In genomic region chrX:120652256-120652655, GRCh38 we compare ENCODE assay signal across 3 cellular contexts. TPM values are rescaled to one million over a fixed set of nuclear protein-coding genes. Genes with fewer than 3 reads are reported as not detected.
DNase-seq lines count a peak whose midpoint lies in the region; ATAC-seq, FAIRE-seq and TF ChIP-seq lines count a peak whose summit lies in the region.
"Not testable (repeated sequence)": the region's sequence is repeated elsewhere in the genome, so short reads cannot be mapped to it uniquely, and the experiment has no call there.

No MANE protein-coding gene starts in this region.

- not testable (repeated sequence) for H3K79me2 ChIP-seq in K562 (ENCODE audit: control insufficient read depth, insufficient read depth, low read length); neural progenitor cell (ENCODE audit: low read depth)

- not testable (repeated sequence) for BruUV-seq in K562 (replicated peaks; lab: Mats Ljungman, UMichigan)

- TF ChIP-seq EP300 in K562 (IDR thresholded peaks at IDR 0.05; ENCODE audit: low read length): not testable (repeated sequence)

- not testable (repeated sequence) for H3K36me3 Mint-ChIP-seq in neural progenitor cell

- H3K4me3 ChIP-seq in HEK293 (ENCODE audit: low read depth, low read length); K562; neural progenitor cell: not testable (repeated sequence)

- not testable (repeated sequence) for H3K27me3 Mint-ChIP-seq in neural progenitor cell (ENCODE audit: insufficient read depth, low read depth)

- POLR2A ChIA-PET in HEK293 (lab: Yijun Ruan, JAX); K562 (lab: Yijun Ruan, JAX): not testable (repeated sequence)

- 86% methylated on average over 1 of the region's 1 CpG for WGBS in K562 (ENCODE audit: insufficient coverage, low coverage, missing lambda C conversion rate)

- H3F3A ChIP-seq in neural progenitor cell (ENCODE audit: low read depth): not testable (repeated sequence)

- H3K4me1 Mint-ChIP-seq in neural progenitor cell: not testable (repeated sequence)

- not testable (repeated sequence) for H3K4me2 ChIP-seq in K562 (ENCODE audit: insufficient read depth, low read length); neural progenitor cell

- CTCF ChIA-PET in HEK293 (lab: Yijun Ruan, JAX): not testable (repeated sequence)
- CTCF ChIA-PET in K562 (lab: Yijun Ruan, JAX; ENCODE audit: low intra/inter-chr PET ratio): interaction anchor here (0.6 kb wide), 1 partner anchor 91 kb away, joined by 4 read pairs; the partner anchor contains the start of gene CUL4B

- FAIRE-seq in K562 (lab: Jason Lieb, UNC): not testable (repeated sequence)

- not testable (repeated sequence) for TF ChIP-seq POLR2A in K562 (conservative IDR thresholded peaks at IDR 0.05)

- in situ Hi-C loops in K562 (cut with MboI): not testable (repeated sequence)

- not testable (repeated sequence) for H3K9me1 ChIP-seq in K562 (ENCODE audit: control insufficient read depth, insufficient read depth, low read length)

- H3K27me3 ChIP-seq in K562 (ENCODE audit: control insufficient read depth in 2 of 2, insufficient read depth in 2 of 2, low read length in 2 of 2); neural progenitor cell: not testable (repeated sequence)

- not testable (repeated sequence) for H2AFZ ChIP-seq in K562 (ENCODE audit: low read depth, low read length); neural progenitor cell (replicated peaks)

- not testable (repeated sequence) for H4K20me1 ChIP-seq in K562 (replicated peaks; ENCODE audit: control insufficient read depth, insufficient read depth, low read length); neural progenitor cell (ENCODE audit: low read depth)

- H3K9ac ChIP-seq in K562 (ENCODE audit: insufficient read depth in 1 of 2, low read depth in 2 of 2, low read length in 2 of 2); neural progenitor cell: not testable (repeated sequence)

- not testable (repeated sequence) for H3K27ac Mint-ChIP-seq in neural progenitor cell

- not testable (repeated sequence) for TF ChIP-seq CTCF in HEK293 (tag by site-specific recombination; IDR thresholded peaks at IDR 0.05); K562 (IDR thresholded peaks at IDR 0.05 in 2 of 3, conservative IDR thresholded peaks at IDR 0.05 in 1 of 3; ENCODE audit: insufficient read depth in 2 of 3, low read depth in 1 of 3, low read length in 3 of 3); neural progenitor cell (IDR thresholded peaks at IDR 0.05)

- H3K9me3 ChIP-seq in HEK293 (ENCODE audit: control insufficient read depth, insufficient read depth, low read depth, low read length); K562 (replicated peaks; ENCODE audit: control insufficient read depth, insufficient read depth, low read depth, low read length); neural progenitor cell (ENCODE audit: low read depth): not testable (repeated sequence)

- not testable (repeated sequence) for H3K9me3 Mint-ChIP-seq in neural progenitor cell

- not testable (repeated sequence) for ATAC-seq in K562

- not testable (repeated sequence) for H3K4me1 ChIP-seq in HEK293 (ENCODE audit: control insufficient read depth, insufficient read depth, low read length); K562 (replicated peaks in 1 of 2; ENCODE audit: control insufficient read depth in 2 of 2, insufficient read depth in 2 of 2, low read length in 2 of 2); neural progenitor cell

- TF ChIP-seq RAD21 in K562 (CRISPR knock-in tag; conservative IDR thresholded peaks at IDR 0.05 in 1 of 2, IDR thresholded peaks at IDR 0.05 in 1 of 2): not testable (repeated sequence)

- not testable (repeated sequence) for DNase-seq in K562 (ENCODE audit: extremely low read depth in 1 of 4, low spot score in 3 of 4); neural progenitor cell (ENCODE audit: low spot score)

- H3K27ac ChIP-seq in HEK293 (ENCODE audit: extremely low read depth, low read depth, low read length); K562 (ENCODE audit: extremely low read depth, low read depth, low read length); neural progenitor cell: not testable (repeated sequence)

- not testable (repeated sequence) for H3K36me3 ChIP-seq in HEK293 (ENCODE audit: control insufficient read depth in 2 of 2, insufficient read depth in 1 of 2, low read length in 2 of 2); K562 (ENCODE audit: control insufficient read depth, insufficient read depth, low read length); neural progenitor cell

- peak overlapping the region; percentile 41 for H3K4me3 Mint-ChIP-seq in neural progenitor cell

- intact Hi-C loops in K562 (cut with micrococcal nuclease): not testable (repeated sequence)

TF ChIP-seq in HEK293, 187 proteins besides CTCF, POLR2A, EP300 and RAD21:
- TF ChIP-seq ZNF146 (tag by site-specific recombination; IDR thresholded peaks at IDR 0.05): peak; percentile 79

TF ChIP-seq in K562, 482 proteins besides CTCF, POLR2A, EP300 and RAD21:
- peak; percentile 84 for TF ChIP-seq ZNF146 (CRISPR knock-in tag; IDR thresholded peaks at IDR 0.05; ENCODE audit: unreplicated experiment)

RNA-seq across cellular contexts. Expression of gene C1GALT1C1, which starts 22.4 kb away (rescaled TPM):
- total RNA-seq in K562 (2011; cell fraction: chromatin; rRNA removed; ENCODE audit: low replicate concordance): 8.7 and 25.2 TPM in 2 replicates
- 10.7 and 12.2 TPM in 2 replicates for total RNA-seq in K562 (2011; cell fraction: nucleolus; rRNA removed)
- 16.3 and 18.8 TPM in 2 replicates for total RNA-seq in K562 (2011; cell fraction: nucleoplasm; rRNA removed)
- total RNA-seq in K562 (2014; rRNA removed) (10.0 and 10.2 TPM in 2 replicates), K562 (2014; rRNA removed; fragmentation: Illumina TruSeq; extraction: Trizol) (15.9 and 16.6 TPM in 2 replicates), K562 (2015; rRNA removed; fragmentation: Illumina TruSeq; extraction: Trizol) (15.9 and 18.1 TPM in 2 replicates), K562 (2021) (9.6 TPM in 2 replicates), neural progenitor cell (ENCODE audit: low replicate concordance) (23.0 and 41.0 TPM in 2 replicates)
- polyA plus RNA-seq in K562 (2011; rRNA removed) (14.9 and 25.6 TPM in 2 replicates), K562 (2014; fragmentation: Illumina TruSeq; extraction: Trizol) (14.0 and 17.1 TPM in 2 replicates), K562 (2014; fragmentation: Nextera tagmentation; extraction: Ambion mirVana) (10 to 100 TPM; 46.4 to 49.4 TPM), K562 (2014; rRNA removed) (14.6 and 15.1 TPM in 2 replicates)
- 4.7 and 7.8 TPM in 2 replicates for polyA plus RNA-seq in K562 (2011; cell fraction: cytosol; rRNA removed)
- polyA plus RNA-seq in K562 (2011; cell fraction: nucleus; rRNA removed): 3.1 and 5.3 TPM in 2 replicates
- 11.7 and 12.1 TPM in 2 replicates for polyA plus RNA-seq in K562 (2012)
- polyA minus RNA-seq in K562 (2011; rRNA and poly(A)+ RNA removed): 12.6 and 13.5 TPM in 2 replicates
- 1.4 and 3.4 TPM in 2 replicates for polyA minus RNA-seq in K562 (2011; cell fraction: cytosol; rRNA and poly(A)+ RNA removed)
- polyA minus RNA-seq in K562 (2011; cell fraction: nucleus; rRNA and poly(A)+ RNA removed): 2.3 and 4.0 TPM in 2 replicates

RNA-seq across cellular contexts. Expression of gene MCTS1, which starts 48.4 kb away (rescaled TPM):
- total RNA-seq in K562 (2011; cell fraction: chromatin; rRNA removed; ENCODE audit: low replicate concordance): 28.2 and 51.5 TPM in 2 replicates
- total RNA-seq in K562 (2011; cell fraction: nucleolus; rRNA removed): 15.8 and 18.9 TPM in 2 replicates
- total RNA-seq in K562 (2011; cell fraction: nucleoplasm; rRNA removed): 34.3 and 41.1 TPM in 2 replicates
- total RNA-seq in K562 (2014; rRNA removed) (64.9 and 65.3 TPM in 2 replicates), K562 (2014; rRNA removed; fragmentation: Illumina TruSeq; extraction: Trizol) (153 and 171 TPM in 2 replicates), K562 (2015; rRNA removed; fragmentation: Illumina TruSeq; extraction: Trizol) (140 and 152 TPM in 2 replicates), K562 (2021) (101 and 114 TPM in 2 replicates), neural progenitor cell (ENCODE audit: low replicate concordance) (27.2 and 29.9 TPM in 2 replicates)
- polyA plus RNA-seq in K562 (2011; rRNA removed) (149 and 204 TPM in 2 replicates), K562 (2014; fragmentation: Illumina TruSeq; extraction: Trizol) (145 and 148 TPM in 2 replicates), K562 (2014; fragmentation: Nextera tagmentation; extraction: Ambion mirVana) (100 to 1,000 TPM; 270 to 300 TPM), K562 (2014; rRNA removed) (117 and 120 TPM in 2 replicates)
- polyA plus RNA-seq in K562 (2011; cell fraction: cytosol; rRNA removed): 30.9 and 57.9 TPM in 2 replicates
- polyA plus RNA-seq in K562 (2011; cell fraction: nucleus; rRNA removed): 17.2 and 35.3 TPM in 2 replicates
- 120 and 163 TPM in 2 replicates for polyA plus RNA-seq in K562 (2012)
- 44.9 and 63.6 TPM in 2 replicates for polyA minus RNA-seq in K562 (2011; rRNA and poly(A)+ RNA removed)
- polyA minus RNA-seq in K562 (2011; cell fraction: cytosol; rRNA and poly(A)+ RNA removed): 17.7 and 29.4 TPM in 2 replicates
- 15.2 and 29.4 TPM in 2 replicates for polyA minus RNA-seq in K562 (2011; cell fraction: nucleus; rRNA and poly(A)+ RNA removed)
